Comparison of ENCODE assay signal across 21 cellular contexts in genomic region chr2:161303535-161304050, GRCh38. TPM values are rescaled to one million over a fixed set of nuclear protein-coding genes. Genes with fewer than 3 reads are reported as not detected.
DNase-seq lines count a peak whose midpoint lies in the region; ATAC-seq, FAIRE-seq and TF ChIP-seq lines count a peak whose summit lies in the region.
"Had no signal": no experiment of that assay in that cellular context is flagged by ENCODE, and none has a peak within 500 bp of the region (broad histone marks: within the 10 kb centered on the region; RNA-seq: fewer than 3 reads in every experiment).

No MANE protein-coding gene starts in this region.

- H3K4me1 ChIP-seq in HepG2 (ENCODE audit: insufficient read depth, low read length) = no peaks in the 10 kb centered on the region
- H3K4me1 ChIP-seq in right lobe of liver = no peaks in the 10 kb centered on the region
- H3K4me1 ChIP-seq in K562 (replicated peaks in 1 of 2; ENCODE audit: control insufficient read depth in 2 of 2, insufficient read depth in 2 of 2, low read length in 2 of 2) = peaks cover 0 to 3% of the 10 kb centered on the region in 2 experiments; a peak in 1 of 5 replicates
- H3K4me1 ChIP-seq in thyroid gland = peaks cover 0 to 6% of the 10 kb centered on the region in 2 donors
- H3K4me1 ChIP-seq: BE2C had no signal

- POLR2A ChIA-PET in HepG2 (lab: Yijun Ruan, JAX) (no interaction called here), K562 (lab: Yijun Ruan, JAX) (interaction anchor here (1.4 kb wide), 1 partner anchor 20 kb away, joined by 3 read pairs; no protein-coding TSS in a partner anchor)

- H2AFZ ChIP-seq in HepG2 (ENCODE audit: low read length) (no peak overlapping the region), K562 (ENCODE audit: low read depth, low read length) (no peak overlapping the region; the same call in 1 of the 2 replicates)

- H3K36me3 ChIP-seq in HepG2 (replicated peaks in 1 of 2; ENCODE audit: control insufficient read depth in 1 of 2, insufficient read depth in 2 of 2, low read length in 2 of 2) (no peaks in the 10 kb centered on the region), right lobe of liver (no peaks in the 10 kb centered on the region), K562 (ENCODE audit: control insufficient read depth, insufficient read depth, low read length) (no peaks in the 10 kb centered on the region), thyroid gland (no peaks in the 10 kb centered on the region)
- H3K36me3 ChIP-seq: BE2C had no signal

- no peak for ATAC-seq in HepG2
- no peak for ATAC-seq in right lobe of liver
- no peak for ATAC-seq in K562
- no peak for ATAC-seq in Right ventricle myocardium superior (ENCODE audit: poor library complexity)

- BruUV-seq in HepG2 (replicated peaks; lab: Mats Ljungman, UMichigan) (no TSS peak), K562 (replicated peaks; lab: Mats Ljungman, UMichigan) (no TSS peak)

- intact Hi-C loops in HepG2 (cut with micrococcal nuclease; ENCODE audit: unreplicated experiment) = no loop called here
- intact Hi-C loops in right lobe of liver (cut with DNase I) = no loop called here
- intact Hi-C loops in K562 (cut with micrococcal nuclease) = no loop called here
- intact Hi-C loops in Right ventricle myocardium superior (cut with DNase I) = no loop called here
- intact Hi-C loops in thyroid gland (cut with DNase I) = no loop called here

- H3K4me3 ChIP-seq in HepG2 (replicated peaks in 1 of 3; ENCODE audit: insufficient read depth in 1 of 3, low read depth in 2 of 3, low read length in 3 of 3) (no peak overlapping the region), right lobe of liver (no peak overlapping the region), K562 (no peak overlapping the region), thyroid gland (replicated peaks in 1 of 3) (no peak overlapping the region)
- H3K4me3 ChIP-seq: BLaER1 had no signal

- in situ Hi-C loops in HepG2 (cut with HindIII; ENCODE audit: extremely low pct_ligation_motif_present, low pct_unique_long_range_greater_than_20kb) (no loop called here), K562 (cut with MboI) (no loop called here)

- H4K20me1 ChIP-seq in HepG2 (ENCODE audit: insufficient read depth, low read length) (no peaks in the 10 kb centered on the region), K562 (replicated peaks; ENCODE audit: control insufficient read depth, insufficient read depth, low read length) (no peaks in the 10 kb centered on the region)
- H4K20me1 ChIP-seq: BLaER1 had no signal

- FAIRE-seq in HepG2 (lab: Jason Lieb, UNC) = no peak
- no peak for FAIRE-seq in K562 (lab: Jason Lieb, UNC)
- FAIRE-seq: A204.1, G401.6, GM18507 had no signal

- TF ChIP-seq POLR2A in HepG2 (IDR thresholded peaks at IDR 0.05; ENCODE audit: insufficient read depth in 1 of 2, low read depth in 2 of 2, low read length in 2 of 2) (no peak), right lobe of liver (IDR thresholded peaks at IDR 0.05) (no peak), K562 (conservative IDR thresholded peaks at IDR 0.05) (no peak), thyroid gland (IDR thresholded peaks at IDR 0.05) (no peak)

- H3K9ac ChIP-seq in HepG2 (ENCODE audit: insufficient read depth, low read depth, low read length) (no peak overlapping the region), K562 (ENCODE audit: insufficient read depth in 1 of 2, low read depth in 2 of 2, low read length in 2 of 2) (no peak overlapping the region)
- H3K9ac ChIP-seq: BLaER1 had no signal

- H3K9me3 ChIP-seq in HepG2 (ENCODE audit: low read length) (no peaks in the 10 kb centered on the region), right lobe of liver (no peaks in the 10 kb centered on the region), K562 (replicated peaks; ENCODE audit: control insufficient read depth, insufficient read depth, low read depth, low read length) (peaks cover 3% of the 10 kb centered on the region; the same call in 1 of the 2 replicates), thyroid gland (no peaks in the 10 kb centered on the region)
- H3K9me3 ChIP-seq: BE2C had no signal

- no peaks in the 10 kb centered on the region for H3K9me1 ChIP-seq in K562 (ENCODE audit: control insufficient read depth, insufficient read depth, low read length)

- TF ChIP-seq RAD21 in HepG2 (CRISPR knock-in tag; IDR thresholded peaks at IDR 0.05) (no peak), K562 (CRISPR knock-in tag; conservative IDR thresholded peaks at IDR 0.05 in 1 of 2, IDR thresholded peaks at IDR 0.05 in 1 of 2) (no peak)

- H3K27me3 ChIP-seq in HepG2 (ENCODE audit: control insufficient read depth in 1 of 2, insufficient read depth in 2 of 2, low read length in 2 of 2) (no peaks in the 10 kb centered on the region; a peak in 1 of 5 replicates), right lobe of liver (no peaks in the 10 kb centered on the region), K562 (ENCODE audit: control insufficient read depth in 2 of 2, insufficient read depth in 2 of 2, low read length in 2 of 2) (no peaks in the 10 kb centered on the region), thyroid gland (no peaks in the 10 kb centered on the region)
- H3K27me3 ChIP-seq: BE2C, BLaER1 had no signal

- peaks cover 3% of the 10 kb centered on the region for H3K79me2 ChIP-seq in HepG2 (ENCODE audit: insufficient read depth, low read length)
- H3K79me2 ChIP-seq in K562 (ENCODE audit: control insufficient read depth, insufficient read depth, low read length) = peaks cover 14% of the 10 kb centered on the region

- DNase-seq in HepG2 (ENCODE audit: low spot score) (no peak), right lobe of liver (no peak), NAMALWA (ENCODE audit: low spot score) (peak; percentile 19), K562 (ENCODE audit: extremely low read depth in 1 of 4, low spot score in 3 of 4) (no peak), Right ventricle myocardium superior (no peak), thyroid gland (no peak), DMS 273 (lab: John Stamatoyannopoulos, UW; ENCODE audit: unreplicated experiment) (no peak)
- DNase-seq: 8988T; ACHN; BE2C; C1 segment of cervical spinal cord; CD4-positive, alpha-beta memory T cell; CD4-positive, CD25-positive, alpha-beta regulatory T cell; CD8-positive, alpha-beta memory T cell; COR-L47; DMS79 treated with DMSO at 0.1 percent for 48 hours; GF-D8 had no signal

- H3K4me2 ChIP-seq in HepG2 (ENCODE audit: low read depth, low read length) (no peak overlapping the region), K562 (ENCODE audit: insufficient read depth, low read length) (no peak overlapping the region)
- H3K4me2 ChIP-seq: BLaER1 had no signal

- no peak for TF ChIP-seq EP300 in HepG2 (IDR thresholded peaks at IDR 0.05; ENCODE audit: low read depth in 2 of 2, low read length in 2 of 2)
- no peak for TF ChIP-seq EP300 in HepG2 (CRISPR knock-in tag; IDR thresholded peaks at IDR 0.05; ENCODE audit: borderline replicate concordance)
- no peak for TF ChIP-seq EP300 in K562 (IDR thresholded peaks at IDR 0.05; ENCODE audit: low read length)

- H3K27ac ChIP-seq in HepG2 (ENCODE audit: extremely low read length, insufficient read depth, low read length) (no peak overlapping the region), right lobe of liver (no peak overlapping the region), K562 (ENCODE audit: extremely low read depth, low read depth, low read length) (no peak overlapping the region), thyroid gland (no peak overlapping the region)
- H3K27ac ChIP-seq: BLaER1 had no signal

- 4% methylated on average over 1 of the region's 1 CpG for WGBS in HepG2 (ENCODE audit: low lambda C conversion rate)
- 75% methylated on average over 1 of the region's 1 CpG for WGBS in right lobe of liver (ENCODE audit: insufficient coverage, low coverage, low lambda C conversion rate, missing lambda C conversion rate)
- WGBS in K562 (ENCODE audit: insufficient coverage, low coverage, missing lambda C conversion rate) = 5% methylated on average over 1 of the region's 1 CpG
- WGBS in thyroid gland, 2 donors = 75 to 95% methylated on average over 1 of the region's 1 CpG

- CTCF ChIA-PET in HepG2 (lab: Yijun Ruan, JAX; ENCODE audit: low intra/inter-chr PET ratio, low total read pairs) = no interaction called here
- CTCF ChIA-PET in K562 (lab: Yijun Ruan, JAX; ENCODE audit: low intra/inter-chr PET ratio) = no interaction called here

- no peak for TF ChIP-seq CTCF in HepG2 (CRISPR knock-in tag; IDR thresholded peaks at IDR 0.05)
- no peak for TF ChIP-seq CTCF in right lobe of liver (IDR thresholded peaks at IDR 0.05)
- TF ChIP-seq CTCF in K562 (IDR thresholded peaks at IDR 0.05 in 2 of 3, conservative IDR thresholded peaks at IDR 0.05 in 1 of 3; ENCODE audit: insufficient read depth in 2 of 3, low read depth in 1 of 3, low read length in 3 of 3) = no peak
- TF ChIP-seq CTCF in thyroid gland (IDR thresholded peaks at IDR 0.05) = no peak

RNA-seq across cellular contexts. Expression of gene PSMD14, which starts 4.6 kb away (rescaled TPM):
- total RNA-seq in HepG2 (2016; rRNA removed; fragmentation: Illumina TruSeq; extraction: Trizol) = 149 and 231 TPM in 2 replicates
- 39.6 and 43.9 TPM in 2 replicates for total RNA-seq in HepG2 (2016; cell fraction: cytosol; rRNA removed; fragmentation: Illumina TruSeq; extraction: Trizol; ENCODE audit: low read depth)
- total RNA-seq in HepG2 (2016; cell fraction: insoluble cytoplasmic fraction; rRNA removed; fragmentation: Illumina TruSeq; extraction: Trizol) = 153 and 232 TPM in 2 replicates
- 53.1 and 54.7 TPM in 2 replicates for total RNA-seq in HepG2 (2016; cell fraction: membrane; rRNA removed; fragmentation: Illumina TruSeq; extraction: Trizol)
- 116 and 118 TPM in 2 replicates for total RNA-seq in HepG2 (2016; cell fraction: nucleus; rRNA removed; fragmentation: Illumina TruSeq; extraction: Trizol)
- 40.8 and 60.6 TPM in 2 replicates for polyA plus RNA-seq in HepG2 (2011; rRNA removed)
- polyA plus RNA-seq in HepG2 (2011; cell fraction: cytosol; rRNA removed) = 29.9 and 42.7 TPM in 2 replicates
- polyA plus RNA-seq in HepG2 (2011; cell fraction: nucleus; rRNA removed) = 12.9 and 15.9 TPM in 2 replicates
- 64.5 and 66.6 TPM in 2 replicates for polyA plus RNA-seq in HepG2 (2012)
- 24.0 and 25.1 TPM in 2 replicates for polyA plus RNA-seq in HepG2 (2016; cell fraction: cytosol; fragmentation: Illumina TruSeq; extraction: Trizol; ENCODE audit: low read depth)
- polyA plus RNA-seq in HepG2 (2016; cell fraction: insoluble cytoplasmic fraction; fragmentation: Illumina TruSeq; extraction: Trizol; ENCODE audit: low read depth) = 189 and 200 TPM in 2 replicates
- polyA plus RNA-seq in HepG2 (2016; cell fraction: membrane; fragmentation: Illumina TruSeq; extraction: Trizol; ENCODE audit: low read depth) = 30.2 and 33.4 TPM in 2 replicates
- polyA plus RNA-seq in HepG2 (2016; cell fraction: nucleus; fragmentation: Illumina TruSeq; extraction: Trizol; ENCODE audit: insufficient read depth, low read depth) = 70.5 and 71.9 TPM in 2 replicates
- polyA minus RNA-seq in HepG2 (2011; rRNA and poly(A)+ RNA removed; ENCODE audit: low replicate concordance) = 13.9 and 20.3 TPM in 2 replicates
- 25.6 and 31.3 TPM in 2 replicates for polyA minus RNA-seq in HepG2 (2011; cell fraction: cytosol; rRNA and poly(A)+ RNA removed)
- 114 and 131 TPM in 2 replicates for polyA minus RNA-seq in HepG2 (2011; cell fraction: nucleus; rRNA and poly(A)+ RNA removed)
- total RNA-seq in right lobe of liver = 10 to 100 TPM; 18.7 to 61.8 (median 24.9) TPM
- total RNA-seq in K562 (2011; cell fraction: chromatin; rRNA removed; ENCODE audit: low replicate concordance) = 53.3 and 114 TPM in 2 replicates
- total RNA-seq in K562 (2011; cell fraction: nucleolus; rRNA removed) = 35.0 and 41.6 TPM in 2 replicates
- 70.9 and 83.6 TPM in 2 replicates for total RNA-seq in K562 (2011; cell fraction: nucleoplasm; rRNA removed)
- 124 and 151 TPM in 2 replicates for total RNA-seq in K562 (2014; rRNA removed)
- total RNA-seq in K562 (2014; rRNA removed; fragmentation: Illumina TruSeq; extraction: Trizol) = 242 and 282 TPM in 2 replicates
- 247 and 267 TPM in 2 replicates for total RNA-seq in K562 (2015; rRNA removed; fragmentation: Illumina TruSeq; extraction: Trizol)
- total RNA-seq in K562 (2021) = 166 and 175 TPM in 2 replicates
- 133 and 228 TPM in 2 replicates for polyA plus RNA-seq in K562 (2011; rRNA removed)
- polyA plus RNA-seq in K562 (2011; cell fraction: cytosol; rRNA removed) = 43.9 and 84.5 TPM in 2 replicates
- polyA plus RNA-seq in K562 (2011; cell fraction: nucleus; rRNA removed) = 30.7 and 50.5 TPM in 2 replicates
- 110 and 150 TPM in 2 replicates for polyA plus RNA-seq in K562 (2012)
- polyA plus RNA-seq in K562 (2014; fragmentation: Illumina TruSeq; extraction: Trizol) = 179 and 182 TPM in 2 replicates
- polyA plus RNA-seq in K562 (2014; fragmentation: Nextera tagmentation; extraction: Ambion mirVana) = 100 to 1,000 TPM; 496 to 515 TPM
- 154 and 166 TPM in 2 replicates for polyA plus RNA-seq in K562 (2014; rRNA removed)
- polyA minus RNA-seq in K562 (2011; rRNA and poly(A)+ RNA removed) = 179 and 231 TPM in 2 replicates
- polyA minus RNA-seq in K562 (2011; cell fraction: cytosol; rRNA and poly(A)+ RNA removed) = 45.1 and 58.5 TPM in 2 replicates
- 89.4 and 138 TPM in 2 replicates for polyA minus RNA-seq in K562 (2011; cell fraction: nucleus; rRNA and poly(A)+ RNA removed)
- 42.8 TPM for total RNA-seq in Right ventricle myocardium superior
- total RNA-seq in thyroid gland = 10 to 100 TPM; 33.2 to 63.0 (median 57.1) TPM

Comparison
In these comparisons a context has a peak if more than half of its experiments do, and no peak if none do; other contexts are left out.
1. Of the 241 proteins assayed by ChIP-seq in both HepG2 and K562: peak only in HepG2: ZNF644; only in K562: KAT8, POLR2AphosphoS5 and TBP; in both: none; in neither: 236; mixed calls (peak in some experiments, not most) for 1.